Comparison of ENCODE assay signal across 1 cellular context in the genomic region with DNA sequence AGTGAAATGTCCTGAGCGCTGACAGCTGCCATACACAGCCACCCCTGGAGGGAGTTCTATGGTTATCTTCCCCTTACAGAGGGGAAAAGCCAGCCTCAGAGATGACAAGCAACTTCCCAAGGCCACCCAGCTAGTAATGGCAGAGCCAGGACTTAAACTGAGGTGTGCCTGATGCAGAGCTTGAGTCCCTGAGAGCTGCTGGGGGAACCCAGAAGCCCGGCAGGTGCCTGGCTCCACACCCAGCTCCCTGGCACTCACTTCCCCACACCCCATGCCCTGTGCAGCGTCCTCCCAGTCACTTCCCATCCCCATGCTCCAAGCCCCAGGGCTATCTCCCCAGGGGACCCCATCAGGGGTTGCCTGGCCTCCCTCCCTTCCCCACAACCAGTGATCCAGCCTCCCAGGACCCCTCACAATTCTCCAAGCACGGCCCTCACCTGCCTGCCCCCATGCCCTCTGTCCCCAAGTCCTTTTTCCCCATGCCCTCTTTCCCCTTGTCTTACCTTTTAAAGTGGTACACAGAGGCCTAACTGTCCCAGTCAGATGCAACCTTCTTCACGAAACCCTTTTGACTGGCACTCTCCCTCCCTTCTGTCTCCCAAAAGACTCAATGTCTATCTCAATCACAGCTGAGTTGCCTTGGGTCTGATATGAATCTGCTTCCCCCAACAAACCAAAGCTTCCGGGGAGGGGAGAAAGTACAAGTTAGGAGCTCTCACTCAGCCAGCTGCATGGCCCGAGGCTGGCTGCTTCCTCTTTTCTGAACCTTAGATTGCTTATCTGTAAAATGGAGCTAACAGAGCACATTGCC.
TF ChIP-seq lines count a peak whose summit lies in the region.

No MANE protein-coding gene starts in this region.

TF ChIP-seq in K562, 482 proteins besides CTCF, POLR2A, EP300 and RAD21 (continued from another document and continues in another):
- TF ChIP-seq ARID4B (CRISPR knock-in tag; IDR thresholded peaks at IDR 0.05) (no peak), L3MBTL2 (IDR thresholded peaks at IDR 0.05) (0 out of 2 replicates have a peak, but pooled peaks have one; percentile 45), ZNF347 (CRISPR knock-in tag; IDR thresholded peaks at IDR 0.05; ENCODE audit: low read depth) (no peak), CXXC5 (CRISPR knock-in tag; IDR thresholded peaks at IDR 0.05) (peak; percentile 40; the same call in 1 of the 2 replicates), DPF2 (IDR thresholded peaks at IDR 0.05) (peak; percentile 42; the same call in 1 of the 2 replicates), MCM2 (IDR thresholded peaks at IDR 0.05; ENCODE audit: low read depth) (no peak), ZKSCAN3 (CRISPR knock-in tag; IDR thresholded peaks at IDR 0.05) (no peak), JUND (IDR thresholded peaks at IDR 0.05; ENCODE audit: borderline replicate concordance, low read depth, low read length) (no peak), JUND (tag; IDR thresholded peaks at IDR 0.05; ENCODE audit: borderline replicate concordance, low read depth, low read length) (peak; percentile 47; the same call in 1 of the 3 replicates), ZNF639 (CRISPR knock-in tag; conservative IDR thresholded peaks at IDR 0.05 in 1 of 2, IDR thresholded peaks at IDR 0.05 in 1 of 2) (peak in 1 of 2 experiments; percentile 56; a peak in 1 of 4 replicates), HDAC2 (IDR thresholded peaks at IDR 0.05) (peak; percentile 66; the same call in 1 of the 2 replicates), PRDM10 (IDR thresholded peaks at IDR 0.05; ENCODE audit: partially characterized antibody) (no peak), MYC (IDR thresholded peaks at IDR 0.05; ENCODE audit: low read depth, low read length) (peak; percentile 79), MYC (CRISPR knock-in tag; IDR thresholded peaks at IDR 0.05; ENCODE audit: borderline replicate concordance, low read depth) (no peak), ZSCAN32 (CRISPR knock-in tag; IDR thresholded peaks at IDR 0.05) (no peak), ZNF592 (IDR thresholded peaks at IDR 0.05) (no peak), ZNF766 (CRISPR knock-in tag; conservative IDR thresholded peaks at IDR 0.05) (0 out of 2 replicates have a peak, but pooled peaks have one; percentile 38), POLR2AphosphoS5 (IDR thresholded peaks at IDR 0.05; ENCODE audit: control insufficient read depth, insufficient read depth, low read depth, low read length) (peak; percentile 43; the same call in 1 of the 2 replicates), NONO (IDR thresholded peaks at IDR 0.05; ENCODE audit: low read depth in 2 of 2, low read length in 1 of 2) (no peak), MYNN (IDR thresholded peaks at IDR 0.05) (no peak), MYNN (CRISPR knock-in tag; IDR thresholded peaks at IDR 0.05) (no peak), TBL1XR1 (IDR thresholded peaks at IDR 0.05; ENCODE audit: low read length in 2 of 2) (peak in 1 of 2 experiments; percentile 56; a peak in 2 of 4 replicates), SMAD4 (CRISPR knock-in tag; conservative IDR thresholded peaks at IDR 0.05) (peak; percentile 56), MTF1 (CRISPR knock-in tag; IDR thresholded peaks at IDR 0.05; ENCODE audit: borderline replicate concordance) (no peak), RCOR1 (IDR thresholded peaks at IDR 0.05; ENCODE audit: borderline replicate concordance in 1 of 2, low read depth in 2 of 2, low read length in 2 of 2) (peak; percentile 63 to 97; a peak in 3 of 4 replicates), ZNF253 (CRISPR knock-in tag; conservative IDR thresholded peaks at IDR 0.05) (no peak), HNRNPUL1 (IDR thresholded peaks at IDR 0.05; ENCODE audit: low read length) (no peak), NCOR1 (IDR thresholded peaks at IDR 0.05) (peak; percentile 66), CHCHD3 (CRISPR knock-in tag; IDR thresholded peaks at IDR 0.05) (no peak), TCF3 (CRISPR knock-in tag; IDR thresholded peaks at IDR 0.05) (peak; percentile 82), TEAD4 (IDR thresholded peaks at IDR 0.05; ENCODE audit: low read length) (peak; percentile 48), TEAD4 (CRISPR knock-in tag; IDR thresholded peaks at IDR 0.05; ENCODE audit: borderline replicate concordance) (no peak), SREBF1 (IDR thresholded peaks at IDR 0.05; ENCODE audit: borderline replicate concordance, low read depth, low read length) (no peak), PHF8 (IDR thresholded peaks at IDR 0.05; ENCODE audit: borderline replicate concordance, low read length) (no peak), DLX4 (CRISPR knock-in tag; IDR thresholded peaks at IDR 0.05) (no peak), ETV6 (IDR thresholded peaks at IDR 0.05; ENCODE audit: borderline replicate concordance in 1 of 2, low read depth in 2 of 2, low read length in 1 of 2) (no peak), ETV6 (CRISPR knock-in tag; IDR thresholded peaks at IDR 0.05; ENCODE audit: borderline replicate concordance) (no peak), ZNF263 (CRISPR knock-in tag; IDR thresholded peaks at IDR 0.05; ENCODE audit: borderline replicate concordance) (no peak), ZNF551 (CRISPR knock-in tag; IDR thresholded peaks at IDR 0.05) (no peak), SMAD3 (CRISPR knock-in tag; conservative IDR thresholded peaks at IDR 0.05) (no peak), MTA3 (IDR thresholded peaks at IDR 0.05; ENCODE audit: borderline replicate concordance) (no peak; the same call in 1 of the 2 replicates), RFX7 (CRISPR knock-in tag; IDR thresholded peaks at IDR 0.05) (no peak), POLR2G (IDR thresholded peaks at IDR 0.05; ENCODE audit: low read depth, low read length) (no peak), HDAC8 (tag; IDR thresholded peaks at IDR 0.05) (no peak), MEIS2 (IDR thresholded peaks at IDR 0.05; ENCODE audit: partially characterized antibody) (peak; percentile 94), NR2C2 (CRISPR knock-in tag; IDR thresholded peaks at IDR 0.05) (no peak), NR2C2 (tag; IDR thresholded peaks at IDR 0.05) (no peak; the same call in 1 of the 2 replicates), MAZ (CRISPR knock-in tag; conservative IDR thresholded peaks at IDR 0.05 in 1 of 2, IDR thresholded peaks at IDR 0.05 in 1 of 2) (peak in 1 of 2 experiments; percentile 40; a peak in 1 of 4 replicates)
- TF ChIP-seq, protein P1, sequence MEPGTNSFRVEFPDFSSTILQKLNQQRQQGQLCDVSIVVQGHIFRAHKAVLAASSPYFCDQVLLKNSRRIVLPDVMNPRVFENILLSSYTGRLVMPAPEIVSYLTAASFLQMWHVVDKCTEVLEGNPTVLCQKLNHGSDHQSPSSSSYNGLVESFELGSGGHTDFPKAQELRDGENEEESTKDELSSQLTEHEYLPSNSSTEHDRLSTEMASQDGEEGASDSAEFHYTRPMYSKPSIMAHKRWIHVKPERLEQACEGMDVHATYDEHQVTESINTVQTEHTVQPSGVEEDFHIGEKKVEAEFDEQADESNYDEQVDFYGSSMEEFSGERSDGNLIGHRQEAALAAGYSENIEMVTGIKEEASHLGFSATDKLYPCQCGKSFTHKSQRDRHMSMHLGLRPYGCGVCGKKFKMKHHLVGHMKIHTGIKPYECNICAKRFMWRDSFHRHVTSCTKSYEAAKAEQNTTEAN (CRISPR knock-in tag; IDR thresholded peaks at IDR 0.05), result no peak
